Comparison of ENCODE assay signal across 12 cellular contexts in the genomic region with DNA sequence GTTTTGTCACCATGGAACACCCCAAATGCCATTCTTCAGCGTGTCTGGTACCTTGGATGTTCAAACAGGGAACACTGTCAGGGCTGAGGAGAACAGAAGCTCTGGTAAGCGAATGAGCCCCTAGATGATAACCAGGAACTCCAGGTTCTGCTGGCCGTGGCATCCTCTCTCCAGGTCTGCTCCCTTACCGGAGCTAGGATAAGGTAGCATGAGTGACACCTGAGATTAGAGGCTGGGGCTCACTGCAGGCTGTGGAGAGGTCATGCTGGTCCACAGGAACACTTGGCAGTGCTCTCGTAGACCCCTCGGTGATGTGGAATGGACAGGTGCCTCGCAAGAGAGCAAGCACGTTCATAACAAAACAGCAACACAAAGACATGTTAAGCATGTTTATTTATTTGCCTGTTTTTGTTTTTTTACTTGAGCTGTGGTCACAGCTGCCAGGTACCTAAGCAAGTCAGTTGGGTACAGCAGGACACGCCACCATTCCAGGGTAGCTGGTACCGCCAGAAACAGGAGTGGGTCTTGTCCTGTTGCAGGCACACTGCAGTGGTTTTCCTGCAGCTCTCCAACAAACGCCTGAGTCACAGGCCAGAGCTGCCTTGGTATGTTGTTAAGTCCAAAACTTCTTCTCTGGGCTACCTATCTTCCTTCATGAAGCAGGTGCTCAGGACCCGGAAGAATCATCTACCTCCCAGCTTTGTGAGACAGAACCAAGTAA. TPM values are rescaled to one million over a fixed set of nuclear protein-coding genes. Genes with fewer than 3 reads are reported as not detected.
DNase-seq lines count a peak whose midpoint lies in the region; ATAC-seq, FAIRE-seq and TF ChIP-seq lines count a peak whose summit lies in the region.
"Had no signal": no experiment of that assay in that cellular context is flagged by ENCODE, and none has a peak within 500 bp of the region (broad histone marks: within the 10 kb centered on the region; RNA-seq: fewer than 3 reads in every experiment).

No MANE protein-coding gene starts in this region.

- peaks cover 41% of the 10 kb centered on the region for H3K79me2 ChIP-seq in HepG2 (ENCODE audit: insufficient read depth, low read length)

- BruUV-seq in HepG2 (replicated peaks; lab: Mats Ljungman, UMichigan) = no TSS peak

- no peak overlapping the region for H3K9ac ChIP-seq in HepG2 (ENCODE audit: insufficient read depth, low read depth, low read length)

- no peak for ATAC-seq in heart left ventricle
- no peak for ATAC-seq in WTC11
- no peak for ATAC-seq in HepG2
- no peak for ATAC-seq in stimulated activated naive CD8-positive, alpha-beta T cell treated with anti-CD3 and anti-CD28 coated beads, Interleukin-15, amount 100 ng/mL, for 72 hours
- ATAC-seq: pancreas had no signal

- H3K36me3 Mint-ChIP-seq in WTC11 = peaks cover 48% of the 10 kb centered on the region

- no peak for TF ChIP-seq POLR2A in heart left ventricle (IDR thresholded peaks at IDR 0.05)
- TF ChIP-seq POLR2A in HepG2 (IDR thresholded peaks at IDR 0.05; ENCODE audit: insufficient read depth in 1 of 2, low read depth in 2 of 2, low read length in 2 of 2) = peak in 1 of 2 experiments; percentile 50; a peak in 2 of 4 replicates

- peaks cover 27% of the 10 kb centered on the region for H3K4me1 Mint-ChIP-seq in WTC11
- H3K4me1 Mint-ChIP-seq in stimulated activated naive CD8-positive, alpha-beta T cell treated with anti-CD3 and anti-CD28 coated beads, Interleukin-15, amount 100 ng/mL, for 72 hours = peaks cover 50% of the 10 kb centered on the region

- TF ChIP-seq RAD21 in HepG2 (CRISPR knock-in tag; IDR thresholded peaks at IDR 0.05) = no peak

- CTCF ChIA-PET in WTC11 (lab: Charles Lee) = interaction anchor here (1.4 kb wide), 1 partner anchor 779 kb away, joined by 4 read pairs; no protein-coding TSS in a partner anchor
- CTCF ChIA-PET in HepG2 (lab: Yijun Ruan, JAX; ENCODE audit: low intra/inter-chr PET ratio, low total read pairs) = no interaction called here

- no peaks in the 10 kb centered on the region for H3K27me3 Mint-ChIP-seq in WTC11 (ENCODE audit: low read depth)
- no peaks in the 10 kb centered on the region for H3K27me3 Mint-ChIP-seq in stimulated activated naive CD8-positive, alpha-beta T cell treated with anti-CD3 and anti-CD28 coated beads, Interleukin-15, amount 100 ng/mL, for 72 hours

- H3K27ac ChIP-seq in cardiac muscle cell = peak overlapping the region; percentile 69
- H3K27ac ChIP-seq in heart left ventricle = no peak overlapping the region
- H3K27ac ChIP-seq in HepG2 (ENCODE audit: extremely low read length, insufficient read depth, low read length) = no peak overlapping the region
- H3K27ac ChIP-seq: pancreas had no signal

- no peak for DNase-seq in cardiac muscle cell (ENCODE audit: low read depth in 1 of 2, low spot score in 1 of 2)
- DNase-seq in heart left ventricle = no peak
- no peak for DNase-seq in WTC11 (ENCODE audit: low spot score)
- DNase-seq in HepG2 (ENCODE audit: low spot score) = no peak
- no peak for DNase-seq in stimulated activated naive CD8-positive, alpha-beta T cell treated with anti-CD3 and anti-CD28 coated beads, Interleukin-15, amount 100 ng/mL, for 72 hours
- DNase-seq in NCI-H1694 (lab: John Stamatoyannopoulos, UW) = no peak
- DNase-seq in amygdala (lab: John Stamatoyannopoulos, UW) = no peak
- no peak for DNase-seq in GF-D8 (lab: John Stamatoyannopoulos, UW)
- DNase-seq: AML-193, NCI-H2081 had no signal

- H3K4me2 ChIP-seq in HepG2 (ENCODE audit: low read depth, low read length) = no peak overlapping the region

- no peaks in the 10 kb centered on the region for H3K9me3 Mint-ChIP-seq in WTC11
- no peaks in the 10 kb centered on the region for H3K9me3 Mint-ChIP-seq in stimulated activated naive CD8-positive, alpha-beta T cell treated with anti-CD3 and anti-CD28 coated beads, Interleukin-15, amount 100 ng/mL, for 72 hours

- H3K9me3 ChIP-seq in cardiac muscle cell (ENCODE audit: low read depth) = no peaks in the 10 kb centered on the region
- H3K9me3 ChIP-seq in heart left ventricle = no peaks in the 10 kb centered on the region
- no peaks in the 10 kb centered on the region for H3K9me3 ChIP-seq in HepG2 (ENCODE audit: low read length)
- H3K9me3 ChIP-seq: pancreas had no signal

- H3K27ac Mint-ChIP-seq in WTC11 = 0 out of 2 replicates have a peak overlapping the region, but pooled peaks have one; percentile 83
- peak overlapping the region; percentile 84 to 94 for H3K27ac Mint-ChIP-seq in stimulated activated naive CD8-positive, alpha-beta T cell treated with anti-CD3 and anti-CD28 coated beads, Interleukin-15, amount 100 ng/mL, for 72 hours

- intact Hi-C loops in heart left ventricle (cut with DNase I) = loop anchor here in 4 of 10 donors (10.0 kb wide), 3 partner anchors 99 to 279 kb away; partner anchors contain the start of gene TEX264 (in 3 of the 4)
- intact Hi-C loops in HepG2 (cut with micrococcal nuclease; ENCODE audit: unreplicated experiment) = no loop called here

- FAIRE-seq in HepG2 (lab: Jason Lieb, UNC) = no peak
- FAIRE-seq: endometrium, pancreas had no signal

- POLR2A ChIA-PET in WTC11 (lab: Charles Lee) (no interaction called here), HepG2 (lab: Yijun Ruan, JAX) (interaction anchor here (2.2 kb wide), 1 partner anchor 104 kb away, joined by 6 read pairs; the partner anchor contains the start of gene DCAF1)

- H3K36me3 ChIP-seq in cardiac muscle cell = peaks cover 41% of the 10 kb centered on the region
- peaks cover 0 to 83% (median 70%) of the 10 kb centered on the region in 9 donors for H3K36me3 ChIP-seq in heart left ventricle
- H3K36me3 ChIP-seq in HepG2 (replicated peaks in 1 of 2; ENCODE audit: control insufficient read depth in 1 of 2, insufficient read depth in 2 of 2, low read length in 2 of 2) = peaks cover 21 to 66% of the 10 kb centered on the region in 2 experiments

- no peaks in the 10 kb centered on the region for H3K27me3 ChIP-seq in cardiac muscle cell
- no peaks in the 10 kb centered on the region for H3K27me3 ChIP-seq in heart left ventricle
- no peaks in the 10 kb centered on the region for H3K27me3 ChIP-seq in HepG2 (ENCODE audit: control insufficient read depth in 1 of 2, insufficient read depth in 2 of 2, low read length in 2 of 2)
- H3K27me3 ChIP-seq: pancreas had no signal

- H4K20me1 ChIP-seq in HepG2 (ENCODE audit: insufficient read depth, low read length) = peaks cover 20% of the 10 kb centered on the region

- H3K4me1 ChIP-seq in cardiac muscle cell (ENCODE audit: low read depth) (peaks cover 15% of the 10 kb centered on the region), heart left ventricle (peaks cover 6 to 71% (median 54%) of the 10 kb centered on the region in 12 donors), HepG2 (ENCODE audit: insufficient read depth, low read length) (peaks cover 33% of the 10 kb centered on the region)

- H3K4me3 ChIP-seq in cardiac muscle cell (no peak overlapping the region), heart left ventricle (no peak overlapping the region), HepG2 (replicated peaks in 1 of 3; ENCODE audit: insufficient read depth in 1 of 3, low read depth in 2 of 3, low read length in 3 of 3) (no peak overlapping the region)
- H3K4me3 ChIP-seq: pancreas had no signal

- whole genome bisulfite sequencing in heart left ventricle, 4 donors = 71 to 76% (median 72%) methylated on average over 12 of the region's 12 CpGs
- WGBS in HepG2 (ENCODE audit: low lambda C conversion rate) = 97% methylated on average over 12 of the region's 12 CpGs

- in situ Hi-C loops in HepG2 (cut with HindIII; ENCODE audit: extremely low pct_ligation_motif_present, low pct_unique_long_range_greater_than_20kb) = no loop called here

- no peak for TF ChIP-seq EP300 in HepG2 (IDR thresholded peaks at IDR 0.05; ENCODE audit: low read depth in 2 of 2, low read length in 2 of 2)
- no peak for TF ChIP-seq EP300 in HepG2 (CRISPR knock-in tag; IDR thresholded peaks at IDR 0.05; ENCODE audit: borderline replicate concordance)

- no peak overlapping the region for H2AFZ ChIP-seq in HepG2 (ENCODE audit: low read length)

- TF ChIP-seq CTCF in cardiac muscle cell (IDR thresholded peaks at IDR 0.05; ENCODE audit: low read depth, low read length) (no peak), heart left ventricle (IDR thresholded peaks at IDR 0.05) (no peak), WTC11 (IDR thresholded peaks at IDR 0.05) (no peak), HepG2 (CRISPR knock-in tag; IDR thresholded peaks at IDR 0.05) (no peak)

- H3K4me3 Mint-ChIP-seq in WTC11 = no peak overlapping the region
- no peak overlapping the region for H3K4me3 Mint-ChIP-seq in stimulated activated naive CD8-positive, alpha-beta T cell treated with anti-CD3 and anti-CD28 coated beads, Interleukin-15, amount 100 ng/mL, for 72 hours

RNA-seq across cellular contexts. Expression of gene RBM15B, which starts 4.6 kb away (rescaled TPM):
- total RNA-seq in cardiac muscle cell (44.1 and 55.8 TPM in 2 replicates), heart left ventricle (10 to 100 TPM; 12.7 to 21.5 (median 16.2) TPM), WTC11 (2021) (53.9 to 55.6 TPM (median 55.4 TPM) in 3 replicates), HepG2 (2016; rRNA removed; fragmentation: Illumina TruSeq; extraction: Trizol) (19.3 and 19.6 TPM in 2 replicates)
- polyA plus RNA-seq in cardiac muscle cell (37.9 and 49.2 TPM in 2 replicates), heart left ventricle (10 to 100 TPM in 1 of 2 donors, 1 to 10 TPM in 1; 4.0 to 15.7 TPM), HepG2 (2011; rRNA removed) (8.2 and 8.5 TPM in 2 replicates)
- 4.0 and 4.1 TPM in 2 replicates for total RNA-seq in HepG2 (2016; cell fraction: cytosol; rRNA removed; fragmentation: Illumina TruSeq; extraction: Trizol; ENCODE audit: low read depth)
- total RNA-seq in HepG2 (2016; cell fraction: insoluble cytoplasmic fraction; rRNA removed; fragmentation: Illumina TruSeq; extraction: Trizol) = 15.8 and 19.9 TPM in 2 replicates
- 21.6 and 22.6 TPM in 2 replicates for total RNA-seq in HepG2 (2016; cell fraction: membrane; rRNA removed; fragmentation: Illumina TruSeq; extraction: Trizol)
- 15.0 and 17.5 TPM in 2 replicates for total RNA-seq in HepG2 (2016; cell fraction: nucleus; rRNA removed; fragmentation: Illumina TruSeq; extraction: Trizol)
- 8.8 and 9.8 TPM in 2 replicates for polyA plus RNA-seq in HepG2 (2011; cell fraction: cytosol; rRNA removed)
- 10.4 and 11.9 TPM in 2 replicates for polyA plus RNA-seq in HepG2 (2011; cell fraction: nucleus; rRNA removed)
- polyA plus RNA-seq in HepG2 (2012) = 9.6 and 10.5 TPM in 2 replicates
- 3.9 and 4.1 TPM in 2 replicates for polyA plus RNA-seq in HepG2 (2016; cell fraction: cytosol; fragmentation: Illumina TruSeq; extraction: Trizol; ENCODE audit: low read depth)
- polyA plus RNA-seq in HepG2 (2016; cell fraction: insoluble cytoplasmic fraction; fragmentation: Illumina TruSeq; extraction: Trizol; ENCODE audit: low read depth) = 20.7 and 23.7 TPM in 2 replicates
- 17.3 and 19.5 TPM in 2 replicates for polyA plus RNA-seq in HepG2 (2016; cell fraction: membrane; fragmentation: Illumina TruSeq; extraction: Trizol; ENCODE audit: low read depth)
- 21.7 and 22.1 TPM in 2 replicates for polyA plus RNA-seq in HepG2 (2016; cell fraction: nucleus; fragmentation: Illumina TruSeq; extraction: Trizol; ENCODE audit: insufficient read depth, low read depth)
- polyA minus RNA-seq in HepG2 (2011; rRNA and poly(A)+ RNA removed; ENCODE audit: low replicate concordance) = 23.7 and 28.7 TPM in 2 replicates
- 9.1 and 9.2 TPM in 2 replicates for polyA minus RNA-seq in HepG2 (2011; cell fraction: cytosol; rRNA and poly(A)+ RNA removed)
- 30.8 and 31.5 TPM in 2 replicates for polyA minus RNA-seq in HepG2 (2011; cell fraction: nucleus; rRNA and poly(A)+ RNA removed)

RNA-seq across cellular contexts. Expression of gene MANF, which starts 10.6 kb away (rescaled TPM):
- total RNA-seq in cardiac muscle cell (55.6 and 180 TPM in 2 replicates), heart left ventricle (10 to 100 TPM; 22.3 to 87.2 (median 47.5) TPM), WTC11 (2021) (105 to 121 TPM (median 109 TPM) in 3 replicates), HepG2 (2016; rRNA removed; fragmentation: Illumina TruSeq; extraction: Trizol) (111 and 269 TPM in 2 replicates)
- polyA plus RNA-seq in cardiac muscle cell (66.9 and 163 TPM in 2 replicates), heart left ventricle (100 to 1,000 TPM in 1 of 2 donors, 10 to 100 TPM in 1; 21.2 to 130 TPM), HepG2 (2011; rRNA removed) (47.6 and 55.4 TPM in 2 replicates)
- 69.4 and 76.3 TPM in 2 replicates for total RNA-seq in HepG2 (2016; cell fraction: cytosol; rRNA removed; fragmentation: Illumina TruSeq; extraction: Trizol; ENCODE audit: low read depth)
- total RNA-seq in HepG2 (2016; cell fraction: insoluble cytoplasmic fraction; rRNA removed; fragmentation: Illumina TruSeq; extraction: Trizol) = 107 and 262 TPM in 2 replicates
- 72.9 and 73.6 TPM in 2 replicates for total RNA-seq in HepG2 (2016; cell fraction: membrane; rRNA removed; fragmentation: Illumina TruSeq; extraction: Trizol)
- 161 and 173 TPM in 2 replicates for total RNA-seq in HepG2 (2016; cell fraction: nucleus; rRNA removed; fragmentation: Illumina TruSeq; extraction: Trizol)
- 45.7 and 62.4 TPM in 2 replicates for polyA plus RNA-seq in HepG2 (2011; cell fraction: cytosol; rRNA removed)
- polyA plus RNA-seq in HepG2 (2011; cell fraction: nucleus; rRNA removed) = 15.5 and 21.5 TPM in 2 replicates
- 75.8 and 112 TPM in 2 replicates for polyA plus RNA-seq in HepG2 (2012)
- 49.9 and 54.5 TPM in 2 replicates for polyA plus RNA-seq in HepG2 (2016; cell fraction: cytosol; fragmentation: Illumina TruSeq; extraction: Trizol; ENCODE audit: low read depth)
- polyA plus RNA-seq in HepG2 (2016; cell fraction: insoluble cytoplasmic fraction; fragmentation: Illumina TruSeq; extraction: Trizol; ENCODE audit: low read depth) = 114 and 115 TPM in 2 replicates
- 56.5 and 56.9 TPM in 2 replicates for polyA plus RNA-seq in HepG2 (2016; cell fraction: membrane; fragmentation: Illumina TruSeq; extraction: Trizol; ENCODE audit: low read depth)
- 280 and 295 TPM in 2 replicates for polyA plus RNA-seq in HepG2 (2016; cell fraction: nucleus; fragmentation: Illumina TruSeq; extraction: Trizol; ENCODE audit: insufficient read depth, low read depth)
- polyA minus RNA-seq in HepG2 (2011; rRNA and poly(A)+ RNA removed; ENCODE audit: low replicate concordance) = 5.1 and 7.1 TPM in 2 replicates
- polyA minus RNA-seq in HepG2 (2011; cell fraction: cytosol; rRNA and poly(A)+ RNA removed) = 15.4 and 17.7 TPM in 2 replicates
- 16.2 and 19.4 TPM in 2 replicates for polyA minus RNA-seq in HepG2 (2011; cell fraction: nucleus; rRNA and poly(A)+ RNA removed)
